In the genomic region with DNA sequence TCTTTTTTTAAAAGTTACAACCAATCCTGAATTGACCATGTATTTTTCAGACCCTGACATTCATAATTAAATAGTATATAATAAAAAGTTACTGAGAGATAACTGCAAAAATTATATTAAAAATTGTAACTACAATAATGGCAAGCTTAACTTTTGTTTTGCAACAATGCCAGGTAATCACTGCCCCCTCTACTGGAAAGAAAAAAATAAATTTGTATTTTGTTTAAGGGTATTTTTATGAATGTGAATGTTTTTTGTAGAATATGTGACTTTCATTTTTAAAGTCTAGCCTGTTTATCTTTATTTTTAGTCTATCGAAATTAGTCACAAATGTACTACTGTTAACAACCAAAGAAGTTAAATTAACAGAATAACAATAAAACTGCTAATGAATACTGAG, we compare ENCODE assay signal across 1 cellular context.
TF ChIP-seq lines count a peak whose summit lies in the region.

No MANE protein-coding gene starts in this region.

TF ChIP-seq in GM23338, 12 proteins besides CTCF, POLR2A, EP300 and RAD21 (continued from another document):
- TF ChIP-seq, protein P1, sequence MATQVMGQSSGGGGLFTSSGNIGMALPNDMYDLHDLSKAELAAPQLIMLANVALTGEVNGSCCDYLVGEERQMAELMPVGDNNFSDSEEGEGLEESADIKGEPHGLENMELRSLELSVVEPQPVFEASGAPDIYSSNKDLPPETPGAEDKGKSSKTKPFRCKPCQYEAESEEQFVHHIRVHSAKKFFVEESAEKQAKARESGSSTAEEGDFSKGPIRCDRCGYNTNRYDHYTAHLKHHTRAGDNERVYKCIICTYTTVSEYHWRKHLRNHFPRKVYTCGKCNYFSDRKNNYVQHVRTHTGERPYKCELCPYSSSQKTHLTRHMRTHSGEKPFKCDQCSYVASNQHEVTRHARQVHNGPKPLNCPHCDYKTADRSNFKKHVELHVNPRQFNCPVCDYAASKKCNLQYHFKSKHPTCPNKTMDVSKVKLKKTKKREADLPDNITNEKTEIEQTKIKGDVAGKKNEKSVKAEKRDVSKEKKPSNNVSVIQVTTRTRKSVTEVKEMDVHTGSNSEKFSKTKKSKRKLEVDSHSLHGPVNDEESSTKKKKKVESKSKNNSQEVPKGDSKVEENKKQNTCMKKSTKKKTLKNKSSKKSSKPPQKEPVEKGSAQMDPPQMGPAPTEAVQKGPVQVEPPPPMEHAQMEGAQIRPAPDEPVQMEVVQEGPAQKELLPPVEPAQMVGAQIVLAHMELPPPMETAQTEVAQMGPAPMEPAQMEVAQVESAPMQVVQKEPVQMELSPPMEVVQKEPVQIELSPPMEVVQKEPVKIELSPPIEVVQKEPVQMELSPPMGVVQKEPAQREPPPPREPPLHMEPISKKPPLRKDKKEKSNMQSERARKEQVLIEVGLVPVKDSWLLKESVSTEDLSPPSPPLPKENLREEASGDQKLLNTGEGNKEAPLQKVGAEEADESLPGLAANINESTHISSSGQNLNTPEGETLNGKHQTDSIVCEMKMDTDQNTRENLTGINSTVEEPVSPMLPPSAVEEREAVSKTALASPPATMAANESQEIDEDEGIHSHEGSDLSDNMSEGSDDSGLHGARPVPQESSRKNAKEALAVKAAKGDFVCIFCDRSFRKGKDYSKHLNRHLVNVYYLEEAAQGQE (IDR thresholded peaks at IDR 0.05; ENCODE audit: unreplicated experiment), result no peak
- TF ChIP-seq EZH2 (IDR thresholded peaks at IDR 0.05; ENCODE audit: low read depth, unreplicated experiment) (no peak), NANOG (IDR thresholded peaks at IDR 0.05; ENCODE audit: borderline replicate concordance) (no peak), EZH2phosphoT487 (IDR thresholded peaks at IDR 0.05; ENCODE audit: unreplicated experiment) (no peak), POLR2AphosphoS5 (IDR thresholded peaks at IDR 0.05; ENCODE audit: low read depth) (no peak)
- TF ChIP-seq, protein P2, sequence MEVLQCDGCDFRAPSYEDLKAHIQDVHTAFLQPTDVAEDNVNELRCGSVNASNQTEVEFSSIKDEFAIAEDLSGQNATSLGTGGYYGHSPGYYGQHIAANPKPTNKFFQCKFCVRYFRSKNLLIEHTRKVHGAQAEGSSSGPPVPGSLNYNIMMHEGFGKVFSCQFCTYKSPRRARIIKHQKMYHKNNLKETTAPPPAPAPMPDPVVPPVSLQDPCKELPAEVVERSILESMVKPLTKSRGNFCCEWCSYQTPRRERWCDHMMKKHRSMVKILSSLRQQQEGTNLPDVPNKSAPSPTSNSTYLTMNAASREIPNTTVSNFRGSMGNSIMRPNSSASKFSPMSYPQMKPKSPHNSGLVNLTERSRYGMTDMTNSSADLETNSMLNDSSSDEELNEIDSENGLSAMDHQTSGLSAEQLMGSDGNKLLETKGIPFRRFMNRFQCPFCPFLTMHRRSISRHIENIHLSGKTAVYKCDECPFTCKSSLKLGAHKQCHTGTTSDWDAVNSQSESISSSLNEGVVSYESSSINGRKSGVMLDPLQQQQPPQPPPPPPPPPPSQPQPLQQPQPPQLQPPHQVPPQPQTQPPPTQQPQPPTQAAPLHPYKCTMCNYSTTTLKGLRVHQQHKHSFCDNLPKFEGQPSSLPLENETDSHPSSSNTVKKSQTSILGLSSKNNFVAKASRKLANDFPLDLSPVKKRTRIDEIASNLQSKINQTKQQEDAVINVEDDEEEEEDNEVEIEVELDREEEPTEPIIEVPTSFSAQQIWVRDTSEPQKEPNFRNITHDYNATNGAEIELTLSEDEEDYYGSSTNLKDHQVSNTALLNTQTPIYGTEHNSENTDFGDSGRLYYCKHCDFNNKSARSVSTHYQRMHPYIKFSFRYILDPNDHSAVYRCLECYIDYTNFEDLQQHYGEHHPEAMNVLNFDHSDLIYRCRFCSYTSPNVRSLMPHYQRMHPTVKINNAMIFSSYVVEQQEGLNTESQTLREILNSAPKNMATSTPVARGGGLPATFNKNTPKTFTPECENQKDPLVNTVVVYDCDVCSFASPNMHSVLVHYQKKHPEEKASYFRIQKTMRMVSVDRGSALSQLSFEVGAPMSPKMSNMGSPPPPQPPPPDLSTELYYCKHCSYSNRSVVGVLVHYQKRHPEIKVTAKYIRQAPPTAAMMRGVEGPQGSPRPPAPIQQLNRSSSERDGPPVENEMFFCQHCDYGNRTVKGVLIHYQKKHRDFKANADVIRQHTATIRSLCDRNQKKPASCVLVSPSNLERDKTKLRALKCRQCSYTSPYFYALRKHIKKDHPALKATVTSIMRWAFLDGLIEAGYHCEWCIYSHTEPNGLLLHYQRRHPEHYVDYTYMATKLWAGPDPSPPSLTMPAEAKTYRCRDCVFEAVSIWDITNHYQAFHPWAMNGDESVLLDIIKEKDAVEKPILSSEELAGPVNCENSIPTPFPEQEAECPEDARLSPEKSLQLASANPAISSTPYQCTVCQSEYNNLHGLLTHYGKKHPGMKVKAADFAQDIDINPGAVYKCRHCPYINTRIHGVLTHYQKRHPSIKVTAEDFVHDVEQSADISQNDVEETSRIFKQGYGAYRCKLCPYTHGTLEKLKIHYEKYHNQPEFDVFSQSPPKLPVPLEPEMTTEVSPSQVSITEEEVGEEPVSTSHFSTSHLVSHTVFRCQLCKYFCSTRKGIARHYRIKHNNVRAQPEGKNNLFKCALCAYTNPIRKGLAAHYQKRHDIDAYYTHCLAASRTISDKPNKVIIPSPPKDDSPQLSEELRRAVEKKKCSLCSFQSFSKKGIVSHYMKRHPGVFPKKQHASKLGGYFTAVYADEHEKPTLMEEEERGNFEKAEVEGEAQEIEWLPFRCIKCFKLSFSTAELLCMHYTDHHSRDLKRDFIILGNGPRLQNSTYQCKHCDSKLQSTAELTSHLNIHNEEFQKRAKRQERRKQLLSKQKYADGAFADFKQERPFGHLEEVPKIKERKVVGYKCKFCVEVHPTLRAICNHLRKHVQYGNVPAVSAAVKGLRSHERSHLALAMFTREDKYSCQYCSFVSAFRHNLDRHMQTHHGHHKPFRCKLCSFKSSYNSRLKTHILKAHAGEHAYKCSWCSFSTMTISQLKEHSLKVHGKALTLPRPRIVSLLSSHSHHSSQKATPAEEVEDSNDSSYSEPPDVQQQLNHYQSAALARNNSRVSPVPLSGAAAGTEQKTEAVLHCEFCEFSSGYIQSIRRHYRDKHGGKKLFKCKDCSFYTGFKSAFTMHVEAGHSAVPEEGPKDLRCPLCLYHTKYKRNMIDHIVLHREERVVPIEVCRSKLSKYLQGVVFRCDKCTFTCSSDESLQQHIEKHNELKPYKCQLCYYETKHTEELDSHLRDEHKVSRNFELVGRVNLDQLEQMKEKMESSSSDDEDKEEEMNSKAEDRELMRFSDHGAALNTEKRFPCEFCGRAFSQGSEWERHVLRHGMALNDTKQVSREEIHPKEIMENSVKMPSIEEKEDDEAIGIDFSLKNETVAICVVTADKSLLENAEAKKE (CRISPR knock-in tag; IDR thresholded peaks at IDR 0.05), result no peak
